ENCODE assay signal across 22 cellular contexts in the genomic region with DNA sequence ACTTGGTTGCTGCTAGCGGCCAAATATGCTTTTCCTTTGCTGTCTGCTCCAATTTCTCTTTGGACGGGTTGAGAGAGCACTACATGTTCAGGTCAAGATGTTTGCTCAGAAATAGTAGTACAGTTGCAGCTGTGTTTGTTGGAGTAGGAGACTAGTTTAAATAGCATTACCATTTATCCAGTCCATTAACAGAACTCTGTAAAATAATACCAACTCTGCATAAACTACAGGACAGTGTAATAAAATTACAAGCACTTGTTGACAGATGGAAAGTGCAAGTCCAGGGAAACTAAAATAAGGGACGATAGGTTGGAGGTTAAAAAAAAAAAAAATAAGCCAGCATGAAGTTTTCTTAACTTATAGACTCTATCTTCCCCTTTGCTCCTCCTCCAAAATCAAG.
"Had no signal": no experiment of that assay in that cellular context is flagged by ENCODE, and none has a peak within 500 bp of the region (broad histone marks: within the 10 kb centered on the region; RNA-seq: fewer than 3 reads in every experiment).

No MANE protein-coding gene starts in this region.

- H3K4me3 Mint-ChIP-seq: activated CD4-positive, alpha-beta T cell treated with anti-CD3 and anti-CD28 coated beads for 36 hours; activated CD8-positive, alpha-beta T cell treated with anti-CD3 and anti-CD28 coated beads, Interleukin-2, amount 10 ng/mL, durations not matched to agents 7 days and 5 days; activated naive CD8-positive, alpha-beta T cell treated with anti-CD3 and anti-CD28 coated beads, Interleukin-2, amount 50 U/mL, for 24 hours; memory B cell; natural killer cell had no signal

- H3K9me3 Mint-ChIP-seq: activated naive CD8-positive, alpha-beta T cell treated with anti-CD3 and anti-CD28 coated beads, Interleukin-2, amount 50 U/mL, for 24 hours; memory B cell; natural killer cell had no signal

- ATAC-seq: activated CD4-positive, alpha-beta T cell treated with anti-CD3 and anti-CD28 coated beads for 36 hours; activated CD8-positive, alpha-beta T cell treated with anti-CD3 and anti-CD28 coated beads, Interleukin-2, amount 10 ng/mL, durations not matched to agents 7 days and 5 days; activated naive CD8-positive, alpha-beta T cell treated with anti-CD3 and anti-CD28 coated beads, Interleukin-2, amount 50 U/mL, for 24 hours; natural killer cell; stimulated activated naive CD8-positive, alpha-beta T cell treated with anti-CD3 and anti-CD28 coated beads, Interleukin-15, Interleukin-2, amounts not matched to agents 100 U/mL and 50 U/mL, for 24 hours had no signal

- H3K36me3 ChIP-seq: ascending aorta, heart right ventricle, left ventricle myocardium inferior, sigmoid colon, suprapubic skin, upper lobe of left lung had no signal

- H3K4me1 Mint-ChIP-seq: activated CD4-positive, alpha-beta T cell treated with anti-CD3 and anti-CD28 coated beads for 36 hours; activated naive CD8-positive, alpha-beta T cell treated with anti-CD3 and anti-CD28 coated beads, Interleukin-2, amount 50 U/mL, for 24 hours; memory B cell; natural killer cell had no signal

- H3K27ac ChIP-seq: ascending aorta, coronary artery, heart right ventricle, left ventricle myocardium inferior, sigmoid colon, suprapubic skin, upper lobe of left lung, VCaP had no signal

- H3K27me3 ChIP-seq: ascending aorta, heart right ventricle, sigmoid colon, suprapubic skin, upper lobe of left lung had no signal

- H3K4me3 ChIP-seq: ascending aorta, coronary artery, heart right ventricle, left ventricle myocardium inferior, sigmoid colon, suprapubic skin, upper lobe of left lung had no signal

- H3K9me3 ChIP-seq: ascending aorta, heart right ventricle, left ventricle myocardium inferior, sigmoid colon, suprapubic skin, upper lobe of left lung had no signal

- H3K27me3 Mint-ChIP-seq: activated CD4-positive, alpha-beta T cell treated with anti-CD3 and anti-CD28 coated beads for 36 hours; activated naive CD8-positive, alpha-beta T cell treated with anti-CD3 and anti-CD28 coated beads, Interleukin-2, amount 50 U/mL, for 24 hours; memory B cell had no signal

- H3K27ac Mint-ChIP-seq: activated CD4-positive, alpha-beta T cell treated with anti-CD3 and anti-CD28 coated beads for 36 hours; activated CD8-positive, alpha-beta T cell treated with anti-CD3 and anti-CD28 coated beads, Interleukin-2, amount 10 ng/mL, durations not matched to agents 7 days and 5 days; activated naive CD8-positive, alpha-beta T cell treated with anti-CD3 and anti-CD28 coated beads, Interleukin-2, amount 50 U/mL, for 24 hours; memory B cell; natural killer cell had no signal

- H3K36me3 Mint-ChIP-seq: memory B cell, natural killer cell had no signal

- H3K4me1 ChIP-seq: heart right ventricle, left ventricle myocardium inferior, suprapubic skin, upper lobe of left lung had no signal

- DNase-seq: activated CD4-positive, alpha-beta T cell treated with anti-CD3 and anti-CD28 coated beads for 36 hours; activated CD8-positive, alpha-beta memory T cell treated with anti-CD3 and anti-CD28 coated beads, Interleukin-2, amount 50 U/mL, for 48 hours; activated CD8-positive, alpha-beta T cell treated with anti-CD3 and anti-CD28 coated beads, Interleukin-2, amount 10 ng/mL, durations not matched to agents 7 days and 5 days; activated naive CD4-positive, alpha-beta T cell; activated naive CD8-positive, alpha-beta T cell treated with anti-CD3 and anti-CD28 coated beads, Interleukin-2, amount 50 U/mL, for 24 hours; effector CD4-positive, alpha-beta T cell; foreskin melanocyte; heart right ventricle; islet precursor cell; left ventricle myocardium inferior; natural killer cell; occipital lobe; sigmoid colon; stimulated activated CD4-positive, alpha-beta T cell treated with anti-CD3 and anti-CD28 coated beads, Interleukin-4, amount 100 ng/mL, for 1 hour; stimulated activated CD8-positive, alpha-beta memory T cell treated with anti-CD3 and anti-CD28 coated beads, Interleukin-4, amount 100 ng/mL, for 48 hours; stimulated activated naive CD8-positive, alpha-beta T cell treated with anti-CD3 and anti-CD28 coated beads, Interleukin-15, Interleukin-2, amounts not matched to agents 100 U/mL and 50 U/mL, for 24 hours; upper lobe of left lung had no signal
